In the genomic region with DNA sequence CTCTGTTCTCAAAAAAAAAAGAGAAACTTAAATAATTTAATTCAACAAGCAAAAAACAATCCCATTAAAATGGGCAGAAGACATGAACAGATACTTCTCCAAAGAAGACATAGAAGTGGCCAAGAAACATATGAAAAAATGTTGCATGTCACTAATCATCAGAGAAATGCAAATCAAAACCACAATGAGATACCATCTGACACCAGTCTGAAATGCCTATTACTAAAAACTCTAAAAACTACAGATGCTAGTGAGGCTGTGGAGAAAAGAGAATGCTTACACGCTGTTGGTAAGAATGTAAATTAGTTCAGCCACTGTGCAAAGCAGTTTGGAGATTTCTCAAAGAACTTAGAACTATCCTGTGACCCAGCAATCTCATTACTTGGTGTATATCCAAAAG, we compare ENCODE assay signal across 10 cellular contexts.
"Had no signal": no experiment of that assay in that cellular context is flagged by ENCODE, and none has a peak within 500 bp of the region (broad histone marks: within the 10 kb centered on the region; RNA-seq: fewer than 3 reads in every experiment).

No MANE protein-coding gene starts in this region.

- DNase-seq: activated CD4-positive, alpha-beta T cell treated with anti-CD3 and anti-CD28 coated beads, Interleukin-2, amount 50 U/mL, for 1 hour; activated CD4-positive, CD25-positive, alpha-beta regulatory T cell; activated naive CD4-positive, alpha-beta T cell treated with anti-CD3 and anti-CD28 coated beads, Interleukin-2, amount 50 U/mL, for 16 hours; amygdala; foreskin fibroblast; immature natural killer cell; midbrain; retina; stimulated activated CD4-positive, alpha-beta T cell treated with anti-CD3 and anti-CD28 coated beads, Interleukin-4, amount 100 ng/mL, for 4 hours; stomach had no signal
